ENCODE assay signal across 9 cellular contexts in genomic region chr14:86462193-86462592, GRCh38.
DNase-seq lines count a peak whose midpoint lies in the region; ATAC-seq and TF ChIP-seq lines count a peak whose summit lies in the region.
"Had no signal": no experiment of that assay in that cellular context is flagged by ENCODE, and none has a peak within 500 bp of the region (broad histone marks: within the 10 kb centered on the region; RNA-seq: fewer than 3 reads in every experiment).

No MANE protein-coding gene starts in this region.

- H3K4me3 ChIP-seq in NB4 (ENCODE audit: low read depth, low read length), result no peak overlapping the region

- ATAC-seq in GM18502 (IDR thresholded peaks at IDR 0.05; ENCODE audit: poor library complexity, unreplicated experiment), result no peak

- H3K4me3 Mint-ChIP-seq in chondrocyte (ENCODE audit: unreplicated experiment), result no peak overlapping the region
- no peak overlapping the region for H3K4me3 Mint-ChIP-seq in nephron progenitor cell
- H3K4me3 Mint-ChIP-seq: dendritic cell treated with granulocyte-macrophage colony-stimulating factor and Interleukin-4, amounts not matched to agents 40 ng/mL and 50 ng/mL, for 4 days; stimulated activated naive CD8-positive, alpha-beta T cell treated with anti-CD3 and anti-CD28 coated beads, Interleukin-15, Interleukin-2, amounts not matched to agents 100 ng/mL and 50 ng/mL, for 24 hours had no signal

- TF ChIP-seq CTCF in GM12873 (IDR thresholded peaks at IDR 0.05; ENCODE audit: insufficient read depth, low read depth, low read length, missing control alignments) (peak; percentile 36), NB4 (IDR thresholded peaks at IDR 0.05; ENCODE audit: low read depth, low read length) (peak; percentile 47), chondrocyte (IDR thresholded peaks at IDR 0.05) (peak; percentile 74), nephron progenitor cell (IDR thresholded peaks at IDR 0.05) (peak; percentile 12)

- H3K4me1 Mint-ChIP-seq in chondrocyte (ENCODE audit: low read depth) (no peaks in the 10 kb centered on the region), nephron progenitor cell (no peaks in the 10 kb centered on the region)

- DNase-seq in NB4 (ENCODE audit: low read depth) (peak; percentile 26), chondrocyte (ENCODE audit: low spot score) (no peak), nephron progenitor cell (no peak), GM19240 (ENCODE audit: insufficient read length, low spot score) (no peak), NCI-H187 treated with DMSO at 0.1 percent for 48 hours (lab: John Stamatoyannopoulos, UW) (no peak)

- H3K36me3 Mint-ChIP-seq in chondrocyte (ENCODE audit: low read depth) (no peaks in the 10 kb centered on the region), nephron progenitor cell (ENCODE audit: low read depth) (no peaks in the 10 kb centered on the region)

- H3K27me3 Mint-ChIP-seq in chondrocyte (ENCODE audit: low read depth) (no peaks in the 10 kb centered on the region), nephron progenitor cell (ENCODE audit: low read depth, poor library complexity) (no peaks in the 10 kb centered on the region)
- H3K27me3 Mint-ChIP-seq: dendritic cell treated with granulocyte-macrophage colony-stimulating factor and Interleukin-4, amounts not matched to agents 40 ng/mL and 50 ng/mL, for 4 days; stimulated activated naive CD8-positive, alpha-beta T cell treated with anti-CD3 and anti-CD28 coated beads, Interleukin-15, Interleukin-2, amounts not matched to agents 100 ng/mL and 50 ng/mL, for 24 hours had no signal

- H3K27ac Mint-ChIP-seq in chondrocyte (ENCODE audit: unreplicated experiment) (no peak overlapping the region), nephron progenitor cell (no peak overlapping the region)
- H3K27ac Mint-ChIP-seq: dendritic cell treated with granulocyte-macrophage colony-stimulating factor and Interleukin-4, amounts not matched to agents 40 ng/mL and 50 ng/mL, for 4 days; stimulated activated naive CD8-positive, alpha-beta T cell treated with anti-CD3 and anti-CD28 coated beads, Interleukin-15, Interleukin-2, amounts not matched to agents 100 ng/mL and 50 ng/mL, for 24 hours had no signal

- no peaks in the 10 kb centered on the region for H3K9me3 Mint-ChIP-seq in chondrocyte (ENCODE audit: low read depth)
- H3K9me3 Mint-ChIP-seq in nephron progenitor cell, result peaks cover 16% of the 10 kb centered on the region
- H3K9me3 Mint-ChIP-seq: stimulated activated naive CD8-positive, alpha-beta T cell treated with anti-CD3 and anti-CD28 coated beads, Interleukin-15, Interleukin-2, amounts not matched to agents 100 ng/mL and 50 ng/mL, for 24 hours had no signal

- TF ChIP-seq POLR2A in NB4 (IDR thresholded peaks at IDR 0.05; ENCODE audit: extremely low read depth, insufficient read length), result no peak

Comparison
In these comparisons a context has a peak if more than half of its experiments do, and no peak if none do; other contexts are left out.
1. CTCF ChIP-seq: peak in every context shown above with its lines; median percentile 74 in chondrocyte; 47 in NB4; 36 in GM12873; 12 in nephron progenitor cell.